8 cellular contexts compared by ENCODE assay signal in the genomic region with DNA sequence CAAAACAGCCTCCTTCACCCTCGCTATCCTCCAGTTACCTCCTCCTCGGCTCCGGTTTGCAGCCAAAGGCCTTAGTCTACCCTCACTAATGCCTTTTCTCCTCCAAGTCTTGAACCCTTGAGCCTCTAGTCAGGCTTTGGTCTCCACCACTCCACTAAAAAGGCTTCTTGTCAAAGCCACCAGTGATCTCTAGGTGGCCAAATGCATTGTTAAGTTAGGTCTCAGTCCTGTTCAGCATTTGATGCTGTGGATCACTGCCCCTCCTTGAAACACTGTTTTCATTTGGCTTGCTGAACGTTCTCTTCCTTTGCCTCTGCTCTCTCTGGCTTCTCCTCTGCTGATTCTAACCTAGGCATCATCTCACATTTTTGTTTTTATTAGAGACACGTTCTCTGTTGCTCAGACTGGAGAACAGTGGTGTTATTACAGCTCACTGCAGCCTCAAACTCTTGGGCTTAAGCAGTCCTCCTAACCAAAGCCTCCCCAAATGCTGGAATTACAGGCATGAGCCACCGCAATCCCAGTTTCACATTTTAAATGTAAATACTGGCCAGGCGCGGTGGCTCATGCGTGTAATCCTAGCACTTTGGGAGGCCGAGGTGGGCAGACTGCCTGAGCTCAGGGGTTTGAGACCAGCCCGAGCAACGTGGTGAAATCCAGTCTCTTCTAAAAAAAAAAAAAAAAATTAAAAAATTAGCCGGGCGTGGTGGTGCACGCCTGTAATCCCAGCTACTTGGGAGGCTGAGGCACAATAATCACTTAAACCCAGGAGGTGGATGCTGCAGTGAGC. TPM values are rescaled to one million over a fixed set of nuclear protein-coding genes. Genes with fewer than 3 reads are reported as not detected.
A peak's percentile ranks its signal among the peaks of the same experiment; 100 is the strongest.
DNase-seq lines count a peak whose midpoint lies in the region; FAIRE-seq and TF ChIP-seq lines count a peak whose summit lies in the region.

No MANE protein-coding gene starts in this region.

- H3K27me3 ChIP-seq in ACC112 (ENCODE audit: insufficient read depth, low read length) (no peaks in the 10 kb centered on the region), astrocyte (ENCODE audit: insufficient read depth, low read length) (no peaks in the 10 kb centered on the region), mononuclear cell (ENCODE audit: insufficient read depth, low read length) (no peaks in the 10 kb centered on the region)

- H3K4me3 ChIP-seq in ACC112 (ENCODE audit: low read depth, low read length) (peak overlapping the region; percentile 78), HEK293 (ENCODE audit: low read depth, low read length) (peak overlapping the region; percentile 30), astrocyte (ENCODE audit: insufficient read depth, low read depth, low read length) (peak overlapping the region; percentile 59), mononuclear cell (ENCODE audit: low read length) (peak overlapping the region; percentile 43)

- H3K4me1 ChIP-seq in ACC112 (ENCODE audit: control insufficient read depth, insufficient read depth, low read length, unreplicated experiment): no peaks in the 10 kb centered on the region
- peaks cover 6% of the 10 kb centered on the region; the same call in 1 of the 2 replicates for H3K4me1 ChIP-seq in HEK293 (ENCODE audit: control insufficient read depth, insufficient read depth, low read length)
- H3K4me1 ChIP-seq in astrocyte (ENCODE audit: insufficient read depth, low read length): peaks cover 5% of the 10 kb centered on the region
- peaks cover 29% of the 10 kb centered on the region for H3K4me1 ChIP-seq in mononuclear cell (ENCODE audit: insufficient read depth, low read length)

- no peak overlapping the region for H3K27ac ChIP-seq in ACC112 (ENCODE audit: low read depth, low read length)
- no peak overlapping the region for H3K27ac ChIP-seq in HEK293 (ENCODE audit: extremely low read depth, low read depth, low read length)
- H3K27ac ChIP-seq in astrocyte (ENCODE audit: low read depth, low read length): no peak overlapping the region

- no peaks in the 10 kb centered on the region for H3K9me3 Mint-ChIP-seq in astrocyte (ENCODE audit: unreplicated experiment)

- no peaks in the 10 kb centered on the region for H4K20me1 ChIP-seq in astrocyte (ENCODE audit: insufficient read depth, low read length)

- peak overlapping the region; percentile 61 for H2AFZ ChIP-seq in ACC112 (ENCODE audit: low read length, unreplicated experiment)
- peak overlapping the region; percentile 57 for H2AFZ ChIP-seq in astrocyte (ENCODE audit: low read depth, low read length)

- H3K4me3 Mint-ChIP-seq in astrocyte (ENCODE audit: unreplicated experiment): peak overlapping the region; percentile 81

- peak overlapping the region; percentile 49 for H3K9ac ChIP-seq in astrocyte (ENCODE audit: low read length)

- peaks cover 8% of the 10 kb centered on the region for H3K36me3 Mint-ChIP-seq in astrocyte (ENCODE audit: low read depth, unreplicated experiment)

- H3K4me2 ChIP-seq in astrocyte (ENCODE audit: low read length): peak overlapping the region; percentile 96

- H3K4me1 Mint-ChIP-seq in astrocyte (ENCODE audit: low read depth, unreplicated experiment): no peaks in the 10 kb centered on the region

- peaks cover 9% of the 10 kb centered on the region for H3K79me2 ChIP-seq in ACC112 (ENCODE audit: control insufficient read depth, insufficient read depth, low read length, unreplicated experiment)
- peaks cover 8% of the 10 kb centered on the region for H3K79me2 ChIP-seq in astrocyte (ENCODE audit: insufficient read depth, low read length)

- H3K36me3 ChIP-seq in ACC112 (ENCODE audit: insufficient read depth, low read length) (no peaks in the 10 kb centered on the region), HEK293 (ENCODE audit: control insufficient read depth in 2 of 2, insufficient read depth in 1 of 2, low read length in 2 of 2) (peaks cover 4 to 7% of the 10 kb centered on the region in 2 experiments; a peak in 2 of 3 replicates), astrocyte (ENCODE audit: insufficient read depth, low read length) (no peaks in the 10 kb centered on the region)

- TF ChIP-seq CTCF in HEK293 (tag by site-specific recombination; IDR thresholded peaks at IDR 0.05): no peak
- TF ChIP-seq CTCF in astrocyte (IDR thresholded peaks at IDR 0.05; ENCODE audit: insufficient read depth, low read depth, low read length): no peak

- CTCF ChIA-PET in HEK293 (lab: Yijun Ruan, JAX): interaction anchor here (0.6 to 1.7 kb wide), 6 partner anchors 12 to 233 kb away, joined by 3 to 5 read pairs (median 4); no protein-coding TSS in a partner anchor

- no peaks in the 10 kb centered on the region for H3K27me3 Mint-ChIP-seq in astrocyte (ENCODE audit: low read depth, unreplicated experiment)

- no peak for FAIRE-seq in astrocyte (lab: Jason Lieb, UNC)

- POLR2A ChIA-PET in HEK293 (lab: Yijun Ruan, JAX): interaction anchor here (1.0 to 1.3 kb wide), 3 partner anchors 10 to 49 kb away, joined by 3 to 6 read pairs (median 5); no protein-coding TSS in a partner anchor

- no peaks in the 10 kb centered on the region for H3K9me3 ChIP-seq in HEK293 (ENCODE audit: control insufficient read depth, insufficient read depth, low read depth, low read length)
- no peaks in the 10 kb centered on the region for H3K9me3 ChIP-seq in astrocyte (ENCODE audit: insufficient read depth, low read depth, low read length)
- no peaks in the 10 kb centered on the region for H3K9me3 ChIP-seq in mononuclear cell (ENCODE audit: low read depth, low read length)

- no peak for DNase-seq in astrocyte (ENCODE audit: low read depth)
- DNase-seq in activated gamma-delta T cell (lab: John Stamatoyannopoulos, UW): no peak
- no peak for DNase-seq in activated effector memory CD4-positive, alpha-beta T cell treated with anti-CD3 and anti-CD28 coated beads, Interleukin-2, amount 50 U/mL, for 16 hours
- DNase-seq in putamen (ENCODE audit: low spot score): no peak
- no peak for DNase-seq in effector CD8-positive, alpha-beta T cell (lab: John Stamatoyannopoulos, UW)

- H3K27ac Mint-ChIP-seq in astrocyte (ENCODE audit: unreplicated experiment): peak overlapping the region; percentile 58

TF ChIP-seq in HEK293, 187 proteins besides CTCF, POLR2A, EP300 and RAD21 (continues in another document):
- TF ChIP-seq, protein P1, sequence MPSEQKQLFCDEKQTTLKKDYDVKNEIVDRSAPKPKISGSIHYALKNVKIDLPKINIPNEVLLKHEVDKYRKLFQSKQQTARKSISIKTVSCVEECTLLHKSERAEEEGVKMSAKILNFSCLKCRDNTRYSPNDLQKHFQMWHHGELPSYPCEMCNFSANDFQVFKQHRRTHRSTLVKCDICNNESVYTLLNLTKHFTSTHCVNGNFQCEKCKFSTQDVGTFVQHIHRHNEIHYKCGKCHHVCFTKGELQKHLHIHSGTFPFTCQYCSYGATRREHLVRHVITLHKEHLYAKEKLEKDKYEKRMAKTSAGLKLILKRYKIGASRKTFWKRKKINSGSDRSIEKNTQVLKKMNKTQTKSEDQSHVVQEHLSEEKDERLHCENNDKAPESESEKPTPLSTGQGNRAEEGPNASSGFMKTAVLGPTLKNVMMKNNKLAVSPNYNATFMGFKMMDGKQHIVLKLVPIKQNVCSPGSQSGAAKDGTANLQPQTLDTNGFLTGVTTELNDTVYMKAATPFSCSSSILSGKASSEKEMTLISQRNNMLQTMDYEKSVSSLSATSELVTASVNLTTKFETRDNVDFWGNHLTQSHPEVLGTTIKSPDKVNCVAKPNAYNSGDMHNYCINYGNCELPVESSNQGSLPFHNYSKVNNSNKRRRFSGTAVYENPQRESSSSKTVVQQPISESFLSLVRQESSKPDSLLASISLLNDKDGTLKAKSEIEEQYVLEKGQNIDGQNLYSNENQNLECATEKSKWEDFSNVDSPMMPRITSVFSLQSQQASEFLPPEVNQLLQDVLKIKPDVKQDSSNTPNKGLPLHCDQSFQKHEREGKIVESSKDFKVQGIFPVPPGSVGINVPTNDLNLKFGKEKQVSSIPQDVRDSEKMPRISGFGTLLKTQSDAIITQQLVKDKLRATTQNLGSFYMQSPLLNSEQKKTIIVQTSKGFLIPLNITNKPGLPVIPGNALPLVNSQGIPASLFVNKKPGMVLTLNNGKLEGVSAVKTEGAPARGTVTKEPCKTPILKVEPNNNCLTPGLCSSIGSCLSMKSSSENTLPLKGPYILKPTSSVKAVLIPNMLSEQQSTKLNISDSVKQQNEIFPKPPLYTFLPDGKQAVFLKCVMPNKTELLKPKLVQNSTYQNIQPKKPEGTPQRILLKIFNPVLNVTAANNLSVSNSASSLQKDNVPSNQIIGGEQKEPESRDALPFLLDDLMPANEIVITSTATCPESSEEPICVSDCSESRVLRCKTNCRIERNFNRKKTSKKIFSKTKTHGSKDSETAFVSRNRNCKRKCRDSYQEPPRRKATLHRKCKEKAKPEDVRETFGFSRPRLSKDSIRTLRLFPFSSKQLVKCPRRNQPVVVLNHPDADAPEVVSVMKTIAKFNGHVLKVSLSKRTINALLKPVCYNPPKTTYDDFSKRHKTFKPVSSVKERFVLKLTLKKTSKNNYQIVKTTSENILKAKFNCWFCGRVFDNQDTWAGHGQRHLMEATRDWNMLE (tag by site-specific recombination; conservative IDR thresholded peaks at IDR 0.05; ENCODE audit: low read depth): no peak
- TF ChIP-seq, protein P2, sequence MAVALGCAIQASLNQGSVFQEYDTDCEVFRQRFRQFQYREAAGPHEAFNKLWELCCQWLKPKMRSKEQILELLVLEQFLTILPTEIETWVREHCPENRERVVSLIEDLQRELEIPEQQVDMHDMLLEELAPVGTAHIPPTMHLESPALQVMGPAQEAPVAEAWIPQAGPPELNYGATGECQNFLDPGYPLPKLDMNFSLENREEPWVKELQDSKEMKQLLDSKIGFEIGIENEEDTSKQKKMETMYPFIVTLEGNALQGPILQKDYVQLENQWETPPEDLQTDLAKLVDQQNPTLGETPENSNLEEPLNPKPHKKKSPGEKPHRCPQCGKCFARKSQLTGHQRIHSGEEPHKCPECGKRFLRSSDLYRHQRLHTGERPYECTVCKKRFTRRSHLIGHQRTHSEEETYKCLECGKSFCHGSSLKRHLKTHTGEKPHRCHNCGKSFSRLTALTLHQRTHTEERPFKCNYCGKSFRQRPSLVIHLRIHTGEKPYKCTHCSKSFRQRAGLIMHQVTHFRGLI (tag by site-specific recombination; IDR thresholded peaks at IDR 0.05): no peak
- TF ChIP-seq, protein P3, sequence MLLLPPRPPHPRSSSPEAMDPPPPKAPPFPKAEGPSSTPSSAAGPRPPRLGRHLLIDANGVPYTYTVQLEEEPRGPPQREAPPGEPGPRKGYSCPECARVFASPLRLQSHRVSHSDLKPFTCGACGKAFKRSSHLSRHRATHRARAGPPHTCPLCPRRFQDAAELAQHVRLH (tag by site-specific recombination; IDR thresholded peaks at IDR 0.05): no peak
- TF ChIP-seq TRIM28 (IDR thresholded peaks at IDR 0.05; ENCODE audit: borderline replicate concordance, low read length) (no peak), KLF16 (tag by site-specific recombination; IDR thresholded peaks at IDR 0.05) (no peak), ZNF214 (tag by site-specific recombination; IDR thresholded peaks at IDR 0.05; ENCODE audit: borderline replicate concordance) (no peak)

RNA-seq across cellular contexts. Expression of a gene that starts 1.1 kb away (rescaled TPM):
- 10.6 and 12.1 TPM in 2 replicates for total RNA-seq in astrocyte
- 18.4 TPM for total RNA-seq in mononuclear cell

RNA-seq across cellular contexts. Expression of a gene that starts 16.1 kb away (rescaled TPM):
- 3.8 and 9.5 TPM in 2 replicates for total RNA-seq in astrocyte
- under 0.01 TPM for total RNA-seq in mononuclear cell

RNA-seq across cellular contexts. Expression of a gene that starts 42.0 kb away (rescaled TPM):
- total RNA-seq in astrocyte: not detected in 2 replicates
- total RNA-seq in mononuclear cell: 1.6 TPM

RNA-seq across cellular contexts. Expression of a gene that starts 48.2 kb away (rescaled TPM):
- total RNA-seq in astrocyte: not detected in 2 replicates
- not detected for total RNA-seq in mononuclear cell

RNA-seq across cellular contexts. Expression of a gene that starts 55.0 kb away (rescaled TPM):
- total RNA-seq in astrocyte (0.41 and 0.53 TPM in 2 replicates), mononuclear cell (53.4 TPM)
